10 cellular contexts compared by ENCODE assay signal in genomic region chr13:107239213-107239612, GRCh38.
"Had no signal": no experiment of that assay in that cellular context is flagged by ENCODE, and none has a peak within 500 bp of the region (broad histone marks: within the 10 kb centered on the region; RNA-seq: fewer than 3 reads in every experiment).

No MANE protein-coding gene starts in this region.

- H3K9me3 ChIP-seq: HAP-1 had no signal

- H3K36me3 ChIP-seq: HAP-1 had no signal

- H3K4me3 ChIP-seq: GM23248, HAP-1 had no signal

- ATAC-seq: HCT116 had no signal

- H3K4me1 ChIP-seq: HAP-1 had no signal

- H3K27ac Mint-ChIP-seq: HFFc6, IgD-negative memory B cell had no signal

- H3K9ac ChIP-seq: GM23248, KMS-11 had no signal

- H3K4me2 ChIP-seq: KMS-11 had no signal

- FAIRE-seq: H1, HTR-8/SVneo had no signal

- H3K27me3 Mint-ChIP-seq: IgD-negative memory B cell had no signal

- H2AFZ ChIP-seq: GM23248 had no signal

- H3K27ac ChIP-seq: GM23248, KMS-11 had no signal

- H3K4me3 Mint-ChIP-seq: HFFc6, IgD-negative memory B cell had no signal

- H3K36me3 Mint-ChIP-seq: IgD-negative memory B cell had no signal

- DNase-seq: GM23248, H7, HFFc6, KBM-7 had no signal

- H3K4me1 Mint-ChIP-seq: IgD-negative memory B cell had no signal
